Comparison of ENCODE assay signal across 8 cellular contexts in the genomic region with DNA sequence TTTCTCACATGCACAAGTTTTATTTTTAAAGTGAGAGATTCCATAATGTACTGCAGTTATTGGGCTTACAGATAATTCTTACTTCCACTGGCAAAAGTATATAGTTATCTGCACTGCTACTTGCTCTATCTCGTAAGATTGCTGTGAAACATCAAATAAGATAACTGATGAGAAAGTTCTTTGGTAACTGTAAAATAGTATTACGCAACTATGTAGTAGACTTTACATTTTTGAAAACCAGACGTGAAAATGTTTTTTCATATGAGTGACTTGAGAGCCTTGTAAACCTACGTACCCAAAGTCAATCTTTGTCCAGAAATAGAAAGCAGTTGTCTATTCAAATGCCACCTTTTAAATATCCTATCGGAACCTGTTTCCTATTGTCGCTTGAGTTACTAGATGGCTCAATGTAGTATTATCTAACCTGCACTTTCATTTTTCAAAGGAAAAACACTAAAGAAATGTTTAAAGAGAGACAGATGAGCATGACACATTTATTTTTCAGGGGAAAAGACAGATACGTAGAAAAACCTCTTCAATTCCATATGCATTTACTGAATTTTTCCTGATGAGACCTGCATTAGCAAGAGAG. TPM values are rescaled to one million over a fixed set of nuclear protein-coding genes. Genes with fewer than 3 reads are reported as not detected.
DNase-seq lines count a peak whose midpoint lies in the region; ATAC-seq, FAIRE-seq and TF ChIP-seq lines count a peak whose summit lies in the region.

No MANE protein-coding gene starts in this region.

- ATAC-seq in activated T-cell treated with anti-CD3 and anti-CD28 coated beads, Interleukin-2, amount 50 U/mL, for 4 hours = no peak
- ATAC-seq in activated CD8-positive, alpha-beta T cell treated with anti-CD3 and anti-CD28 coated beads for 36 hours = no peak

- no peak overlapping the region for H3K9ac ChIP-seq in kidney (ENCODE audit: low read length in 2 of 2)

- H3K27ac ChIP-seq in kidney (ENCODE audit: low read depth in 2 of 2, low read length in 2 of 2) (no peak overlapping the region), tibial nerve (peak overlapping the region in 2 of 4 donors; percentile 100)

- TF ChIP-seq CTCF in activated CD8-positive, alpha-beta T cell treated with anti-CD3 and anti-CD28 coated beads for 36 hours (IDR thresholded peaks at IDR 0.05) = no peak
- no peak for TF ChIP-seq CTCF in kidney (IDR thresholded peaks at IDR 0.05; ENCODE audit: borderline replicate concordance, extremely low read depth, insufficient read depth)
- TF ChIP-seq CTCF in tibial nerve (IDR thresholded peaks at IDR 0.05) = no peak

- intact Hi-C loops in activated CD8-positive, alpha-beta T cell treated with anti-CD3 and anti-CD28 coated beads for 36 hours (cut with micrococcal nuclease) = loop anchor here (5.0 to 10.0 kb wide), 3 partner anchors 158 to 267 kb away; partner anchors contain the start of genes IL3 and RAPGEF6
- intact Hi-C loops in kidney (cut with DNase I) = no loop called here

- no peak for DNase-seq in activated T-cell treated with anti-CD3 and anti-CD28 coated beads, Interleukin-2, amount 50 U/mL, for 4 hours
- no peak for DNase-seq in activated T-cell treated with anti-CD3 and anti-CD28 coated beads, Interleukin-2, amount 50 U/mL, for 48 hours
- DNase-seq in activated CD8-positive, alpha-beta T cell treated with anti-CD3 and anti-CD28 coated beads for 36 hours = no peak
- DNase-seq in kidney = no peak
- no peak for DNase-seq in tibial nerve (ENCODE audit: low spot score in 2 of 2)
- no peak for DNase-seq in mucosa of gallbladder (ENCODE audit: low spot score)
- DNase-seq in effector CD4-positive, alpha-beta T cell = no peak
- no peak for DNase-seq in HEK293T (ENCODE audit: extremely low spot score)

- no peaks in the 10 kb centered on the region for H3K9me3 Mint-ChIP-seq in activated T-cell treated with anti-CD3 and anti-CD28 coated beads, Interleukin-2, amount 50 U/mL, for 4 hours
- H3K9me3 Mint-ChIP-seq in activated CD8-positive, alpha-beta T cell treated with anti-CD3 and anti-CD28 coated beads for 36 hours = no peaks in the 10 kb centered on the region

- CTCF ChIA-PET in activated CD8-positive, alpha-beta T cell treated with anti-CD3 and anti-CD28 coated beads for 36 hours (lab: Charles Lee) = interaction anchor here (1.0 to 1.1 kb wide), 2 partner anchors 206 to 213 kb away, joined by 3 to 4 read pairs; no protein-coding TSS in a partner anchor
- CTCF ChIA-PET in HEK293T (lab: Yijun Ruan, JAX) = no interaction called here

- peaks cover 42% of the 10 kb centered on the region for H3K4me1 Mint-ChIP-seq in activated T-cell treated with anti-CD3 and anti-CD28 coated beads, Interleukin-2, amount 50 U/mL, for 4 hours (ENCODE audit: low read depth)
- peaks cover 36% of the 10 kb centered on the region for H3K4me1 Mint-ChIP-seq in activated CD8-positive, alpha-beta T cell treated with anti-CD3 and anti-CD28 coated beads for 36 hours (ENCODE audit: low read depth)

- no peaks in the 10 kb centered on the region for H3K27me3 Mint-ChIP-seq in activated T-cell treated with anti-CD3 and anti-CD28 coated beads, Interleukin-2, amount 50 U/mL, for 4 hours (ENCODE audit: low read depth)
- no peaks in the 10 kb centered on the region for H3K27me3 Mint-ChIP-seq in activated CD8-positive, alpha-beta T cell treated with anti-CD3 and anti-CD28 coated beads for 36 hours

- H3K4me3 ChIP-seq in kidney (ENCODE audit: low read length in 2 of 2) = peak overlapping the region; percentile 93 to 95
- peak overlapping the region in 3 of 4 donors; percentile 92 to 98 (median 95) for H3K4me3 ChIP-seq in tibial nerve

- peaks cover 7% of the 10 kb centered on the region for H3K36me3 Mint-ChIP-seq in activated T-cell treated with anti-CD3 and anti-CD28 coated beads, Interleukin-2, amount 50 U/mL, for 4 hours (ENCODE audit: insufficient read depth)
- H3K36me3 Mint-ChIP-seq in activated CD8-positive, alpha-beta T cell treated with anti-CD3 and anti-CD28 coated beads for 36 hours (ENCODE audit: low read depth) = peaks cover 15% of the 10 kb centered on the region

- WGBS in tibial nerve, 2 donors = 60 to 61% methylated on average over 7 of the region's 7 CpGs

- peak overlapping the region; percentile 92 for H3K4me3 Mint-ChIP-seq in activated T-cell treated with anti-CD3 and anti-CD28 coated beads, Interleukin-2, amount 50 U/mL, for 4 hours
- H3K4me3 Mint-ChIP-seq in activated CD8-positive, alpha-beta T cell treated with anti-CD3 and anti-CD28 coated beads for 36 hours = peak overlapping the region; percentile 94

- H3K9me3 ChIP-seq in kidney (ENCODE audit: control insufficient read depth in 1 of 2, low read length in 2 of 2) (no peaks in the 10 kb centered on the region), tibial nerve (no peaks in the 10 kb centered on the region)

- no peaks in the 10 kb centered on the region for H3K36me3 ChIP-seq in kidney (ENCODE audit: control insufficient read depth in 1 of 2, insufficient read depth in 2 of 2, low read length in 2 of 2)
- no peaks in the 10 kb centered on the region for H3K36me3 ChIP-seq in tibial nerve

- POLR2A ChIA-PET in activated CD8-positive, alpha-beta T cell treated with anti-CD3 and anti-CD28 coated beads for 36 hours (lab: Charles Lee) = no interaction called here
- POLR2A ChIA-PET in HEK293T (lab: Yijun Ruan, JAX) = no interaction called here

- H3K4me1 ChIP-seq in kidney (ENCODE audit: control insufficient read depth in 1 of 2, insufficient read depth in 1 of 2, low read depth in 1 of 2, low read length in 2 of 2) (peaks cover 3 to 9% of the 10 kb centered on the region in 2 donors), tibial nerve (peaks cover 0 to 54% (median 8%) of the 10 kb centered on the region in 4 donors)

- no peaks in the 10 kb centered on the region for H3K27me3 ChIP-seq in tibial nerve

- no peak for TF ChIP-seq POLR2A in tibial nerve (IDR thresholded peaks at IDR 0.05)

- peak overlapping the region; percentile 48 for H3K27ac Mint-ChIP-seq in activated CD8-positive, alpha-beta T cell treated with anti-CD3 and anti-CD28 coated beads for 36 hours

- TF ChIP-seq EP300 in tibial nerve (IDR thresholded peaks at IDR 0.05) = no peak

- no peak for FAIRE-seq in kidney (lab: Jason Lieb, UNC)

TF ChIP-seq in HEK293T, 16 proteins besides CTCF, POLR2A, EP300 and RAD21:
- TF ChIP-seq TARDBP (IDR thresholded peaks at IDR 0.05) = no peak
- no peak for TF ChIP-seq ZNF384 (IDR thresholded peaks at IDR 0.05)
- no peak for TF ChIP-seq SUZ12 (IDR thresholded peaks at IDR 0.05)
- TF ChIP-seq CTBP1 (IDR thresholded peaks at IDR 0.05; ENCODE audit: borderline replicate concordance) = no peak
- no peak for TF ChIP-seq NFRKB (IDR thresholded peaks at IDR 0.05)
- no peak for TF ChIP-seq HDGF (IDR thresholded peaks at IDR 0.05; ENCODE audit: borderline replicate concordance)
- TF ChIP-seq PKNOX1 (IDR thresholded peaks at IDR 0.05) = no peak
- TF ChIP-seq FOXK2 (IDR thresholded peaks at IDR 0.05) = no peak
- no peak for TF ChIP-seq FOXA1 (IDR thresholded peaks at IDR 0.05)
- no peak for TF ChIP-seq BHLHE40 (IDR thresholded peaks at IDR 0.05; ENCODE audit: borderline replicate concordance)
- no peak for TF ChIP-seq SP1 (IDR thresholded peaks at IDR 0.05)
- TF ChIP-seq ELF4 (IDR thresholded peaks at IDR 0.05) = no peak
- TF ChIP-seq L3MBTL2 (conservative IDR thresholded peaks at IDR 0.05) = no peak
- TF ChIP-seq FOXM1 (IDR thresholded peaks at IDR 0.05; ENCODE audit: borderline replicate concordance) = no peak
- TF ChIP-seq LEF1 (IDR thresholded peaks at IDR 0.05; ENCODE audit: borderline replicate concordance) = no peak
- TF ChIP-seq ARNT (IDR thresholded peaks at IDR 0.05) = no peak

RNA-seq across cellular contexts. Expression of gene FNIP1, which starts 1.6 kb away (rescaled TPM):
- total RNA-seq in activated T-cell treated with anti-CD3 and anti-CD28 coated beads, Interleukin-2, amount 50 U/mL, for 4 hours = 10 to 100 TPM; 12.4 to 13.8 (median 13.6) TPM
- total RNA-seq in activated CD8-positive, alpha-beta T cell treated with anti-CD3 and anti-CD28 coated beads for 36 hours = 10 to 100 TPM; 15.9 to 16.0 TPM
- total RNA-seq in kidney (31.1 TPM), tibial nerve (10 to 100 TPM; 36.0 to 42.7 (median 38.5) TPM), mucosa of gallbladder (36.1 TPM)
- polyA plus RNA-seq in kidney (ENCODE audit: insufficient read depth, low read depth, low replicate concordance) = 2.9 TPM
